ENCODE assay signal across 23 cellular contexts in genomic region chr19:10217085-10217484, GRCh38.
"Had no signal": no experiment of that assay in that cellular context is flagged by ENCODE, and none has a peak within 500 bp of the region (broad histone marks: within the 10 kb centered on the region; RNA-seq: fewer than 3 reads in every experiment).

No MANE protein-coding gene starts in this region.

- H3K79me2 ChIP-seq: parathyroid adenoma had no signal

- H3K9me3 ChIP-seq: left ventricle myocardium inferior, neutrophil, sigmoid colon, spleen, suprapubic skin, thoracic aorta, tibial artery, uterus had no signal

- H3K9ac ChIP-seq: neural progenitor cell, parathyroid adenoma had no signal

- H2AFZ ChIP-seq: neural progenitor cell, parathyroid adenoma had no signal

- H3K4me3 ChIP-seq: left ventricle myocardium inferior, lung, neural progenitor cell, sigmoid colon, spleen, suprapubic skin, thoracic aorta, tibial artery, uterus had no signal

- H3K27ac ChIP-seq: left ventricle myocardium inferior, neural progenitor cell, neutrophil, parathyroid adenoma, sigmoid colon, spleen, suprapubic skin, thoracic aorta, tibial artery, uterus had no signal

- H3K36me3 ChIP-seq: left ventricle myocardium inferior, neural progenitor cell, neutrophil, spleen, thoracic aorta, uterus had no signal

- FAIRE-seq: small intestine had no signal

- DNase-seq: islet precursor cell; left ventricle myocardium inferior; mesendoderm; naive B cell; natural killer cell; nephron progenitor cell; occipital lobe; retina; right cardiac atrium; sigmoid colon; small intestine; spleen; stimulated activated CD4-positive, alpha-beta T cell treated with anti-CD3 and anti-CD28 coated beads, Interleukin-4, amount 100 ng/mL, for 24 hours; stimulated activated naive CD4-positive, alpha-beta T cell; tibial artery; uterus had no signal

- H3K4me2 ChIP-seq: neural progenitor cell had no signal

- ATAC-seq: natural killer cell; right cardiac atrium; stimulated activated effector memory CD8-positive, alpha-beta T cell treated with anti-CD3 and anti-CD28 coated beads, Interleukin-12 subunit alpha, Interleukin-12 subunit beta, amount 100 ng/mL, for 72 hours had no signal

- H3K27me3 ChIP-seq: neural progenitor cell, sigmoid colon, spleen, suprapubic skin, tibial artery, uterus had no signal

- H3K4me1 ChIP-seq: neural progenitor cell, parathyroid adenoma, sigmoid colon, suprapubic skin, tibial artery, uterus had no signal
